8 cellular contexts compared by ENCODE assay signal in the genomic region with DNA sequence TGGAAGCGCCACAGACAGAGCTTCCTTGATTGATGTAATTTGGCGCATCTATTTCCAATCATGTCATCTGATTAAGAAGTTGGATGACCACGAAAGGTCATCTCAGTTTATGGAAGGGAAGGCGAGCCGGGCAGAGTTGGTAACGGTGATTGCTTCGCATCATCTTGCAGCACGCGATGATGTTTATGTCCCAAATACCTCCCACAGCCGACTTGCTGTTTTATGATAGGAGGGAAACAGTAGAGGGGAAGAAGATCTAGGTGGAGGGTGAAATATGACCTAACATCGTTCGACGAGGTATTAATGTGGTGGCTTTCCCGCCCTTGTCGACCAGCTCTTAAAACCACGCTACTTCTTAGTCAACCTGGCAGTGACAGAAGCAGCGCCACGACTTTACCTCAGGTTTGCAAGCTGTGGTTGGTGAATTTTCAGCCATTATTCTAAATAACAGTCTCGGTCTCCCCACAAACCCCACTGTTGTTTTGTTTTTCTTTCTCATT. TPM values are rescaled to one million over a fixed set of nuclear protein-coding genes. Genes with fewer than 3 reads are reported as not detected.
DNase-seq lines count a peak whose midpoint lies in the region; ATAC-seq lines count a peak whose summit lies in the region.

No MANE protein-coding gene starts in this region.

- intact Hi-C loops in activated T-helper 1 cell treated with anti-CD3 and anti-CD28 coated beads, Interleukin-12 subunit alpha, Interleukin-12 subunit beta, Interleukin-2, Interleukin-4 antibody, amounts not matched to agents 30 ng/mL and 10 ng/mL and 1 ng/mL, durations not matched to agents 14 hours and 24 hours and 36 hours (cut with micrococcal nuclease), result loop anchor here (1.0 to 5.0 kb wide), 2 partner anchors 312 to 543 kb away; partner anchors contain the start of gene METTL2A

- peak overlapping the region; percentile 77 for H3K27ac Mint-ChIP-seq in activated T-helper 1 cell treated with anti-CD3 and anti-CD28 coated beads, Interleukin-12 subunit alpha, Interleukin-12 subunit beta, Interleukin-2, Interleukin-4 antibody, amounts not matched to agents 30 ng/mL and 10 ng/mL and 1 ng/mL, durations not matched to agents 14 hours and 24 hours and 36 hours
- peak overlapping the region; percentile 97 to 99 (median 98) for H3K27ac Mint-ChIP-seq in immature natural killer cell

- H3K27me3 Mint-ChIP-seq in activated T-helper 1 cell treated with anti-CD3 and anti-CD28 coated beads, Interleukin-12 subunit alpha, Interleukin-12 subunit beta, Interleukin-2, Interleukin-4 antibody, amounts not matched to agents 30 ng/mL and 10 ng/mL and 1 ng/mL, durations not matched to agents 14 hours and 24 hours and 36 hours (ENCODE audit: insufficient read depth), result peaks cover 66% of the 10 kb centered on the region
- H3K27me3 Mint-ChIP-seq in immature natural killer cell (ENCODE audit: low read depth in 3 of 3), result peaks cover 14 to 18% (median 17%) of the 10 kb centered on the region in 3 donors

- DNase-seq in NCI-H1417 (lab: John Stamatoyannopoulos, UW) (peak in 2 of 3 experiments; percentile 37 to 47), NCI-H1417 treated with DMSO at 0.1 percent for 48 hours (lab: John Stamatoyannopoulos, UW) (no peak), immature natural killer cell (no peak), DMS153 (lab: John Stamatoyannopoulos, UW) (no peak)
- DNase-seq in activated T-helper 1 cell treated with anti-CD3 and anti-CD28 coated beads, Interleukin-12 subunit alpha, Interleukin-12 subunit beta, Interleukin-2, Interleukin-4 antibody, amounts not matched to agents 30 ng/mL and 10 ng/mL and 1 ng/mL, durations not matched to agents 14 hours and 24 hours and 36 hours (ENCODE audit: low spot score), result peak; percentile 43
- DNase-seq in stimulated activated CD4-positive, alpha-beta T cell treated with anti-CD3 and anti-CD28 coated beads, TNF-alpha, amount 100 ng/mL, for 24 hours (ENCODE audit: low read depth in 3 of 3), result peak in 2 of 3 experiments; percentile 1 to 38

- peaks cover 4% of the 10 kb centered on the region for H3K9me3 Mint-ChIP-seq in activated T-helper 1 cell treated with anti-CD3 and anti-CD28 coated beads, Interleukin-12 subunit alpha, Interleukin-12 subunit beta, Interleukin-2, Interleukin-4 antibody, amounts not matched to agents 30 ng/mL and 10 ng/mL and 1 ng/mL, durations not matched to agents 14 hours and 24 hours and 36 hours
- no peaks in the 10 kb centered on the region for H3K9me3 Mint-ChIP-seq in immature natural killer cell

- peaks cover 30% of the 10 kb centered on the region for H3K4me1 Mint-ChIP-seq in activated T-helper 1 cell treated with anti-CD3 and anti-CD28 coated beads, Interleukin-12 subunit alpha, Interleukin-12 subunit beta, Interleukin-2, Interleukin-4 antibody, amounts not matched to agents 30 ng/mL and 10 ng/mL and 1 ng/mL, durations not matched to agents 14 hours and 24 hours and 36 hours (ENCODE audit: low read depth)
- peaks cover 32 to 40% of the 10 kb centered on the region in 2 donors for H3K4me1 Mint-ChIP-seq in immature natural killer cell

- peak overlapping the region; percentile 86 for H3K4me3 Mint-ChIP-seq in activated T-helper 1 cell treated with anti-CD3 and anti-CD28 coated beads, Interleukin-12 subunit alpha, Interleukin-12 subunit beta, Interleukin-2, Interleukin-4 antibody, amounts not matched to agents 30 ng/mL and 10 ng/mL and 1 ng/mL, durations not matched to agents 14 hours and 24 hours and 36 hours
- H3K4me3 Mint-ChIP-seq in immature natural killer cell, result peak overlapping the region; percentile 95 to 98 (median 97)

- H3K36me3 Mint-ChIP-seq in activated T-helper 1 cell treated with anti-CD3 and anti-CD28 coated beads, Interleukin-12 subunit alpha, Interleukin-12 subunit beta, Interleukin-2, Interleukin-4 antibody, amounts not matched to agents 30 ng/mL and 10 ng/mL and 1 ng/mL, durations not matched to agents 14 hours and 24 hours and 36 hours (ENCODE audit: low read depth), result no peaks in the 10 kb centered on the region
- no peaks in the 10 kb centered on the region for H3K36me3 Mint-ChIP-seq in immature natural killer cell

- ATAC-seq in GM19463 (IDR thresholded peaks at IDR 0.05; ENCODE audit: unreplicated experiment) (no peak), GM19397 (IDR thresholded peaks at IDR 0.05; ENCODE audit: unreplicated experiment) (no peak)

RNA-seq across cellular contexts. Expression of gene TANC2, which starts 0.8 kb away (rescaled TPM):
- total RNA-seq in activated T-helper 1 cell treated with anti-CD3 and anti-CD28 coated beads, Interleukin-12 subunit alpha, Interleukin-12 subunit beta, Interleukin-2, Interleukin-4 antibody, amounts not matched to agents 30 ng/mL and 10 ng/mL and 1 ng/mL, durations not matched to agents 14 hours and 24 hours and 36 hours, result 1.0 and 1.4 TPM in 2 replicates
- polyA plus RNA-seq in immature natural killer cell, result 1 to 10 TPM; 2.6 to 6.2 (median 4.4) TPM

Comparison
In these comparisons a context has a peak if more than half of its experiments do, and no peak if none do; other contexts are left out.
1. DNase-seq: peak in NCI-H1417 (2 of 3), activated T-helper 1 cell treated with anti-CD3 and anti-CD28 coated beads, Interleukin-12 subunit alpha, Interleukin-12 subunit beta, Interleukin-2, Interleukin-4 antibody, amounts not matched to agents 30 ng/mL and 10 ng/mL and 1 ng/mL, durations not matched to agents 14 hours and 24 hours and 36 hours (single experiment) and stimulated activated CD4-positive, alpha-beta T cell treated with anti-CD3 and anti-CD28 coated beads, TNF-alpha, amount 100 ng/mL, for 24 hours (2 of 3); none in NCI-H1417 treated with DMSO at 0.1 percent for 48 hours (single experiment), immature natural killer cell (0 of 3) and DMS153 (single experiment).